24 cellular contexts compared by ENCODE assay signal in genomic region chr2:238247841-238248440, GRCh38. TPM values are rescaled to one million over a fixed set of nuclear protein-coding genes. Genes with fewer than 3 reads are reported as not detected.
DNase-seq lines count a peak whose midpoint lies in the region; ATAC-seq, FAIRE-seq and TF ChIP-seq lines count a peak whose summit lies in the region.
"Had no signal": no experiment of that assay in that cellular context is flagged by ENCODE, and none has a peak within 500 bp of the region (broad histone marks: within the 10 kb centered on the region; RNA-seq: fewer than 3 reads in every experiment).

No MANE protein-coding gene starts in this region.

- no peak overlapping the region for H3K27ac ChIP-seq in right lobe of liver
- no peak overlapping the region for H3K27ac ChIP-seq in HepG2 (ENCODE audit: extremely low read length, insufficient read depth, low read length)
- H3K27ac ChIP-seq in upper lobe of left lung: peak overlapping the region in 3 of 4 donors; percentile 40 to 68 (median 46)
- H3K27ac ChIP-seq in esophagus muscularis mucosa (replicated peaks in 1 of 4): no peak overlapping the region
- H3K27ac ChIP-seq: VCaP had no signal

- H3K4me2 ChIP-seq in HepG2 (ENCODE audit: low read depth, low read length): no peak overlapping the region
- H3K4me2 ChIP-seq: smooth muscle cell had no signal

- no peak for TF ChIP-seq POLR2A in right lobe of liver (IDR thresholded peaks at IDR 0.05)
- TF ChIP-seq POLR2A in HepG2 (IDR thresholded peaks at IDR 0.05; ENCODE audit: insufficient read depth in 1 of 2, low read depth in 2 of 2, low read length in 2 of 2): no peak
- TF ChIP-seq POLR2A in upper lobe of left lung (IDR thresholded peaks at IDR 0.05): no peak
- no peak for TF ChIP-seq POLR2A in esophagus muscularis mucosa (IDR thresholded peaks at IDR 0.05; ENCODE audit: low read depth)

- ATAC-seq in right lobe of liver: no peak
- no peak for ATAC-seq in HepG2
- ATAC-seq in upper lobe of left lung (ENCODE audit: low FRiP score in 2 of 2): no peak
- ATAC-seq: activated CD8-positive, alpha-beta memory T cell treated with anti-CD3 and anti-CD28 coated beads, Interleukin-2, amount 10 ng/mL, durations not matched to agents 7 days and 5 days; activated T-cell treated with anti-CD3 and anti-CD28 coated beads, Interleukin-2, amount 50 U/mL, for 72 hours; SK-N-SH treated with all-trans-retinoic acid at 6 μM for 48 hours had no signal

- DNase-seq in right lobe of liver (peak in 2 of 3 donors; percentile 18 to 28), HepG2 (ENCODE audit: low spot score) (no peak), bronchial epithelial cell (ENCODE audit: low read depth) (no peak), posterior vena cava (ENCODE audit: low spot score) (peak; percentile 55), upper lobe of left lung (no peak), GM19239 (ENCODE audit: insufficient read length, low spot score) (no peak), esophagus muscularis mucosa (ENCODE audit: extremely low spot score) (no peak), 8988T (no peak)
- DNase-seq: activated CD8-positive, alpha-beta memory T cell treated with anti-CD3 and anti-CD28 coated beads, Interleukin-2, amount 10 ng/mL, durations not matched to agents 7 days and 5 days; activated naive CD4-positive, alpha-beta T cell treated with Interleukin-2 at 50 U/mL for 16 hours; activated T-cell treated with anti-CD3 and anti-CD28 coated beads, Interleukin-2, amount 50 U/mL, for 72 hours; COR-L47; cortex of kidney; DMS79 treated with DMSO at 0.1 percent for 48 hours; foreskin fibroblast; GF-D8; HCEC 1CT; left cardiac atrium; NCI-H2081 treated with DMSO at 0.1 percent for 48 hours; nucleus accumbens; stimulated activated CD4-positive, alpha-beta T cell treated with anti-CD3 and anti-CD28 coated beads, Interleukin-2, amount 100 ng/mL, for 24 hours had no signal

- H3K9ac ChIP-seq in HepG2 (ENCODE audit: insufficient read depth, low read depth, low read length): no peak overlapping the region

- H3K36me3 ChIP-seq in right lobe of liver (peaks cover 0 to 28% (median 10%) of the 10 kb centered on the region in 4 donors), HepG2 (replicated peaks in 1 of 2; ENCODE audit: control insufficient read depth in 1 of 2, insufficient read depth in 2 of 2, low read length in 2 of 2) (peaks cover 22 to 34% of the 10 kb centered on the region in 2 experiments), bronchial epithelial cell (ENCODE audit: control insufficient read depth, insufficient read depth, low read length) (peaks cover 38% of the 10 kb centered on the region), upper lobe of left lung (peaks cover 0 to 75% (median 29%) of the 10 kb centered on the region in 4 donors), esophagus muscularis mucosa (peaks cover 32 to 88% (median 76%) of the 10 kb centered on the region in 4 donors)

- POLR2A ChIA-PET in HepG2 (lab: Yijun Ruan, JAX): no interaction called here

- in situ Hi-C loops in HepG2 (cut with HindIII; ENCODE audit: extremely low pct_ligation_motif_present, low pct_unique_long_range_greater_than_20kb): no loop called here

- H3K4me3 ChIP-seq in right lobe of liver (no peak overlapping the region), HepG2 (replicated peaks in 1 of 3; ENCODE audit: insufficient read depth in 1 of 3, low read depth in 2 of 3, low read length in 3 of 3) (no peak overlapping the region), bronchial epithelial cell (ENCODE audit: low read depth, low read length) (no peak overlapping the region), upper lobe of left lung (no peak overlapping the region), esophagus muscularis mucosa (no peak overlapping the region)
- H3K4me3 ChIP-seq: smooth muscle cell had no signal

- H3K4me1 ChIP-seq in right lobe of liver (no peaks in the 10 kb centered on the region), HepG2 (ENCODE audit: insufficient read depth, low read length) (peaks cover 14% of the 10 kb centered on the region), upper lobe of left lung (peaks cover 3 to 11% (median 6%) of the 10 kb centered on the region in 4 donors), esophagus muscularis mucosa (peaks cover 0 to 5% (median 3%) of the 10 kb centered on the region in 4 donors)

- BruUV-seq in HepG2 (replicated peaks; lab: Mats Ljungman, UMichigan): no TSS peak

- FAIRE-seq in HepG2 (lab: Jason Lieb, UNC) (no peak), bronchial epithelial cell (lab: Jason Lieb, UNC) (peak; percentile 36), GM19239 (lab: Jason Lieb, UNC) (no peak)

- H2AFZ ChIP-seq in HepG2 (ENCODE audit: low read length): no peak overlapping the region

- WGBS in right lobe of liver (ENCODE audit: insufficient coverage, low coverage, low lambda C conversion rate, missing lambda C conversion rate): 89% methylated on average over 7 of the region's 10 CpGs
- WGBS in HepG2 (ENCODE audit: low lambda C conversion rate): 93% methylated on average over 10 of the region's 10 CpGs
- WGBS in upper lobe of left lung, 2 donors: 69 to 72% methylated on average over 10 of the region's 10 CpGs
- 89% methylated on average over 10 of the region's 10 CpGs for WGBS in esophagus muscularis mucosa

- intact Hi-C loops in right lobe of liver (cut with DNase I): no loop called here
- intact Hi-C loops in HepG2 (cut with micrococcal nuclease; ENCODE audit: unreplicated experiment): no loop called here
- intact Hi-C loops in posterior vena cava (cut with DNase I): no loop called here
- intact Hi-C loops in esophagus muscularis mucosa (cut with DNase I): no loop called here

- H3K9me3 ChIP-seq in right lobe of liver (no peaks in the 10 kb centered on the region), HepG2 (ENCODE audit: low read length) (no peaks in the 10 kb centered on the region), upper lobe of left lung (no peaks in the 10 kb centered on the region), esophagus muscularis mucosa (no peaks in the 10 kb centered on the region)

- no peaks in the 10 kb centered on the region for H4K20me1 ChIP-seq in HepG2 (ENCODE audit: insufficient read depth, low read length)

- H3K27me3 ChIP-seq in right lobe of liver (no peaks in the 10 kb centered on the region), HepG2 (ENCODE audit: control insufficient read depth in 1 of 2, insufficient read depth in 2 of 2, low read length in 2 of 2) (no peaks in the 10 kb centered on the region), bronchial epithelial cell (ENCODE audit: control insufficient read depth, insufficient read depth, low read length) (no peaks in the 10 kb centered on the region), upper lobe of left lung (no peaks in the 10 kb centered on the region), esophagus muscularis mucosa (no peaks in the 10 kb centered on the region)

- CTCF ChIA-PET in HepG2 (lab: Yijun Ruan, JAX; ENCODE audit: low intra/inter-chr PET ratio, low total read pairs): no interaction called here

- TF ChIP-seq CTCF in right lobe of liver (IDR thresholded peaks at IDR 0.05) (no peak), HepG2 (CRISPR knock-in tag; IDR thresholded peaks at IDR 0.05) (no peak), bronchial epithelial cell (IDR thresholded peaks at IDR 0.05; ENCODE audit: insufficient read depth, low read length, severe bottlenecking) (no peak), upper lobe of left lung (IDR thresholded peaks at IDR 0.05) (no peak), esophagus muscularis mucosa (IDR thresholded peaks at IDR 0.05) (no peak)

- no peaks in the 10 kb centered on the region for H3K79me2 ChIP-seq in HepG2 (ENCODE audit: insufficient read depth, low read length)

- TF ChIP-seq RAD21 in HepG2 (CRISPR knock-in tag; IDR thresholded peaks at IDR 0.05): no peak

- no peak for TF ChIP-seq EP300 in HepG2 (IDR thresholded peaks at IDR 0.05; ENCODE audit: low read depth in 2 of 2, low read length in 2 of 2)
- no peak for TF ChIP-seq EP300 in HepG2 (CRISPR knock-in tag; IDR thresholded peaks at IDR 0.05; ENCODE audit: borderline replicate concordance)
- TF ChIP-seq EP300 in upper lobe of left lung (IDR thresholded peaks at IDR 0.05): no peak
- no peak for TF ChIP-seq EP300 in esophagus muscularis mucosa (IDR thresholded peaks at IDR 0.05)

RNA-seq across cellular contexts. Expression of gene HES6, which starts 8.1 kb away (rescaled TPM):
- total RNA-seq in right lobe of liver (1 to 10 TPM; 1.7 to 8.3 (median 3.8) TPM), HepG2 (2016; rRNA removed; fragmentation: Illumina TruSeq; extraction: Trizol) (59.0 and 82.8 TPM in 2 replicates), bronchial epithelial cell (36.1 and 44.3 TPM in 2 replicates), posterior vena cava (1 to 10 TPM; 2.3 to 6.9 TPM), upper lobe of left lung (10 to 100 TPM in 3 of 6 donors, 1 to 10 TPM in 3; 5.2 to 15.8 (median 9.4) TPM), esophagus muscularis mucosa (10 to 100 TPM; 10.2 to 17.0 (median 11.2) TPM)
- total RNA-seq in HepG2 (2016; cell fraction: cytosol; rRNA removed; fragmentation: Illumina TruSeq; extraction: Trizol; ENCODE audit: low read depth): 147 and 163 TPM in 2 replicates
- total RNA-seq in HepG2 (2016; cell fraction: insoluble cytoplasmic fraction; rRNA removed; fragmentation: Illumina TruSeq; extraction: Trizol): 53.8 and 85.2 TPM in 2 replicates
- total RNA-seq in HepG2 (2016; cell fraction: membrane; rRNA removed; fragmentation: Illumina TruSeq; extraction: Trizol): 185 and 209 TPM in 2 replicates
- 38.9 and 45.1 TPM in 2 replicates for total RNA-seq in HepG2 (2016; cell fraction: nucleus; rRNA removed; fragmentation: Illumina TruSeq; extraction: Trizol)
- polyA plus RNA-seq in HepG2 (2011; rRNA removed): 19.5 and 25.3 TPM in 2 replicates
- polyA plus RNA-seq in HepG2 (2011; cell fraction: cytosol; rRNA removed): 16.3 and 30.2 TPM in 2 replicates
- 53.7 and 55.3 TPM in 2 replicates for polyA plus RNA-seq in HepG2 (2011; cell fraction: nucleus; rRNA removed)
- 15.6 and 22.1 TPM in 2 replicates for polyA plus RNA-seq in HepG2 (2012)
- 142 and 160 TPM in 2 replicates for polyA plus RNA-seq in HepG2 (2016; cell fraction: cytosol; fragmentation: Illumina TruSeq; extraction: Trizol; ENCODE audit: low read depth)
- 56.0 and 58.7 TPM in 2 replicates for polyA plus RNA-seq in HepG2 (2016; cell fraction: insoluble cytoplasmic fraction; fragmentation: Illumina TruSeq; extraction: Trizol; ENCODE audit: low read depth)
- polyA plus RNA-seq in HepG2 (2016; cell fraction: membrane; fragmentation: Illumina TruSeq; extraction: Trizol; ENCODE audit: low read depth): 144 and 147 TPM in 2 replicates
- 73.3 and 84.5 TPM in 2 replicates for polyA plus RNA-seq in HepG2 (2016; cell fraction: nucleus; fragmentation: Illumina TruSeq; extraction: Trizol; ENCODE audit: insufficient read depth, low read depth)
- 0.30 and 12.1 TPM in 2 replicates for polyA minus RNA-seq in HepG2 (2011; rRNA and poly(A)+ RNA removed; ENCODE audit: low replicate concordance)
- polyA minus RNA-seq in HepG2 (2011; cell fraction: cytosol; rRNA and poly(A)+ RNA removed): 10.4 and 11.7 TPM in 2 replicates
- 3.1 and 4.4 TPM in 2 replicates for polyA minus RNA-seq in HepG2 (2011; cell fraction: nucleus; rRNA and poly(A)+ RNA removed)

RNA-seq across cellular contexts. Expression of gene PER2, which starts 40.5 kb away (rescaled TPM):
- 10 to 100 TPM in 1 of 6 experiments, 1 to 10 TPM in 5; 4.5 to 12.5 (median 6.1) TPM for total RNA-seq in right lobe of liver
- 6.8 and 9.4 TPM in 2 replicates for total RNA-seq in HepG2 (2016; rRNA removed; fragmentation: Illumina TruSeq; extraction: Trizol)
- 21.5 and 22.6 TPM in 2 replicates for total RNA-seq in HepG2 (2016; cell fraction: cytosol; rRNA removed; fragmentation: Illumina TruSeq; extraction: Trizol; ENCODE audit: low read depth)
- total RNA-seq in HepG2 (2016; cell fraction: insoluble cytoplasmic fraction; rRNA removed; fragmentation: Illumina TruSeq; extraction: Trizol): 5.4 and 8.6 TPM in 2 replicates
- 9.6 TPM in 2 replicates for total RNA-seq in HepG2 (2016; cell fraction: membrane; rRNA removed; fragmentation: Illumina TruSeq; extraction: Trizol)
- 9.6 and 11.5 TPM in 2 replicates for total RNA-seq in HepG2 (2016; cell fraction: nucleus; rRNA removed; fragmentation: Illumina TruSeq; extraction: Trizol)
- 5.1 TPM in 2 replicates for polyA plus RNA-seq in HepG2 (2011; rRNA removed)
- polyA plus RNA-seq in HepG2 (2011; cell fraction: cytosol; rRNA removed): 2.3 and 2.9 TPM in 2 replicates
- polyA plus RNA-seq in HepG2 (2011; cell fraction: nucleus; rRNA removed): 12.7 and 15.5 TPM in 2 replicates
- 7.2 and 7.6 TPM in 2 replicates for polyA plus RNA-seq in HepG2 (2012)
- 0.31 and 0.44 TPM in 2 replicates for polyA plus RNA-seq in HepG2 (2016; cell fraction: cytosol; fragmentation: Illumina TruSeq; extraction: Trizol; ENCODE audit: low read depth)
- 5.0 and 6.1 TPM in 2 replicates for polyA plus RNA-seq in HepG2 (2016; cell fraction: insoluble cytoplasmic fraction; fragmentation: Illumina TruSeq; extraction: Trizol; ENCODE audit: low read depth)
- polyA plus RNA-seq in HepG2 (2016; cell fraction: membrane; fragmentation: Illumina TruSeq; extraction: Trizol; ENCODE audit: low read depth): 1.3 and 1.5 TPM in 2 replicates
- 18.1 and 18.4 TPM in 2 replicates for polyA plus RNA-seq in HepG2 (2016; cell fraction: nucleus; fragmentation: Illumina TruSeq; extraction: Trizol; ENCODE audit: insufficient read depth, low read depth)
- 8.0 and 20.0 TPM in 2 replicates for polyA minus RNA-seq in HepG2 (2011; rRNA and poly(A)+ RNA removed; ENCODE audit: low replicate concordance)
- 6.6 and 9.5 TPM in 2 replicates for polyA minus RNA-seq in HepG2 (2011; cell fraction: cytosol; rRNA and poly(A)+ RNA removed)
- 40.7 and 48.7 TPM in 2 replicates for polyA minus RNA-seq in HepG2 (2011; cell fraction: nucleus; rRNA and poly(A)+ RNA removed)
- 11.3 and 19.1 TPM in 2 replicates for total RNA-seq in bronchial epithelial cell
- total RNA-seq in posterior vena cava: 10 to 100 TPM; 10.1 to 16.8 TPM
- 10 to 100 TPM; 12.9 to 28.7 (median 18.1) TPM for total RNA-seq in upper lobe of left lung
- 10 to 100 TPM in 3 of 4 donors, 1 to 10 TPM in 1; 9.1 to 13.1 (median 11.1) TPM for total RNA-seq in esophagus muscularis mucosa

RNA-seq across cellular contexts. Expression of gene ILKAP, which starts 44.4 kb away (rescaled TPM):
- total RNA-seq in right lobe of liver (10 to 100 TPM in 5 of 6 experiments, 1 to 10 TPM in 1; 9.8 to 24.3 (median 16.8) TPM), HepG2 (2016; rRNA removed; fragmentation: Illumina TruSeq; extraction: Trizol) (28.8 and 33.1 TPM in 2 replicates), bronchial epithelial cell (25.0 and 31.4 TPM in 2 replicates), posterior vena cava (10 to 100 TPM; 32.2 to 34.9 TPM), upper lobe of left lung (10 to 100 TPM; 35.2 to 67.1 (median 40.7) TPM), esophagus muscularis mucosa (10 to 100 TPM; 27.3 to 36.0 (median 34.3) TPM)
- total RNA-seq in HepG2 (2016; cell fraction: cytosol; rRNA removed; fragmentation: Illumina TruSeq; extraction: Trizol; ENCODE audit: low read depth): 48.9 and 49.3 TPM in 2 replicates
- 29.4 and 32.7 TPM in 2 replicates for total RNA-seq in HepG2 (2016; cell fraction: insoluble cytoplasmic fraction; rRNA removed; fragmentation: Illumina TruSeq; extraction: Trizol)
- 27.7 and 27.8 TPM in 2 replicates for total RNA-seq in HepG2 (2016; cell fraction: membrane; rRNA removed; fragmentation: Illumina TruSeq; extraction: Trizol)
- total RNA-seq in HepG2 (2016; cell fraction: nucleus; rRNA removed; fragmentation: Illumina TruSeq; extraction: Trizol): 36.5 and 38.3 TPM in 2 replicates
- 29.6 and 31.7 TPM in 2 replicates for polyA plus RNA-seq in HepG2 (2011; rRNA removed)
- polyA plus RNA-seq in HepG2 (2011; cell fraction: cytosol; rRNA removed): 18.8 and 19.7 TPM in 2 replicates
- 88.3 TPM in 2 replicates for polyA plus RNA-seq in HepG2 (2011; cell fraction: nucleus; rRNA removed)
- 20.7 and 25.1 TPM in 2 replicates for polyA plus RNA-seq in HepG2 (2012)
- 19.8 and 22.9 TPM in 2 replicates for polyA plus RNA-seq in HepG2 (2016; cell fraction: cytosol; fragmentation: Illumina TruSeq; extraction: Trizol; ENCODE audit: low read depth)
- polyA plus RNA-seq in HepG2 (2016; cell fraction: insoluble cytoplasmic fraction; fragmentation: Illumina TruSeq; extraction: Trizol; ENCODE audit: low read depth): 37.7 and 40.4 TPM in 2 replicates
- polyA plus RNA-seq in HepG2 (2016; cell fraction: membrane; fragmentation: Illumina TruSeq; extraction: Trizol; ENCODE audit: low read depth): 21.8 and 23.4 TPM in 2 replicates
- 90.6 and 92.2 TPM in 2 replicates for polyA plus RNA-seq in HepG2 (2016; cell fraction: nucleus; fragmentation: Illumina TruSeq; extraction: Trizol; ENCODE audit: insufficient read depth, low read depth)
- 19.4 and 31.8 TPM in 2 replicates for polyA minus RNA-seq in HepG2 (2011; rRNA and poly(A)+ RNA removed; ENCODE audit: low replicate concordance)
- polyA minus RNA-seq in HepG2 (2011; cell fraction: cytosol; rRNA and poly(A)+ RNA removed): 6.0 and 7.4 TPM in 2 replicates
- 50.5 and 52.7 TPM in 2 replicates for polyA minus RNA-seq in HepG2 (2011; cell fraction: nucleus; rRNA and poly(A)+ RNA removed)

Comparison
In these comparisons a context has a peak if more than half of its experiments do, and no peak if none do; other contexts are left out.
1. DNase-seq: peak in right lobe of liver (2 of 3) and posterior vena cava (single experiment); none in HepG2 (single experiment), bronchial epithelial cell (single experiment), upper lobe of left lung (0 of 2), GM19239 (single experiment), esophagus muscularis mucosa (single experiment) and 8988T (single experiment).
2. H3K27ac ChIP-seq: peak in upper lobe of left lung (3 of 4); none in right lobe of liver (0 of 3), HepG2 (single experiment) and esophagus muscularis mucosa (0 of 4).